25 cellular contexts compared by ENCODE assay signal in the genomic region with DNA sequence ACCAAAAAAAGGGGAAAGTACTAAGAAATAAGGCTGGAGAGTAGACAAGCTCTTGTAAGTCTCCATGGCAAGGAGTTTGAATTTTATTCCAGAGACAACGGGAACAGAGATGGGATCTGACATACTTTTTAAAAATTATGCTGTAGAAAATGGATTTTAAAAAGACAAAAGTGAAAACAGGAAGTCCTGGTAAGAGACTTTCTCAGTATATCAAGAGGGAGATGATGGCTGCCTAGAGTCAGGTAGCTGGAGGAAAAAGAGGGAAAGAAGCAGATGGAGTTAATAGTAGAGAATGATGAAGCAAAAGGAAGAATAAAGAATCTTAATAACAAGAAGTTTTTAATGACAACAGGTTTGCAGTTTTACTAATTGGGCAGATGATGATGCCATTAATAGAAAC.
DNase-seq lines count a peak whose midpoint lies in the region; ATAC-seq and TF ChIP-seq lines count a peak whose summit lies in the region.
"Had no signal": no experiment of that assay in that cellular context is flagged by ENCODE, and none has a peak within 500 bp of the region (broad histone marks: within the 10 kb centered on the region; RNA-seq: fewer than 3 reads in every experiment).

No MANE protein-coding gene starts in this region.

- H3K36me3 ChIP-seq in ascending aorta (no peaks in the 10 kb centered on the region), tibial artery (no peaks in the 10 kb centered on the region), HAP-1 (replicated peaks) (no peaks in the 10 kb centered on the region)

- TF ChIP-seq CTCF in ascending aorta (IDR thresholded peaks at IDR 0.05): no peak
- no peak for TF ChIP-seq CTCF in tibial artery (IDR thresholded peaks at IDR 0.05)

- peaks cover 13% of the 10 kb centered on the region for H3K36me3 Mint-ChIP-seq in activated CD4-positive, alpha-beta T cell treated with anti-CD3 and anti-CD28 coated beads for 36 hours (ENCODE audit: low read depth)

- CTCF ChIA-PET in activated CD4-positive, alpha-beta T cell treated with anti-CD3 and anti-CD28 coated beads for 36 hours (lab: Charles Lee): interaction anchor here (0.8 to 1.2 kb wide), 2 partner anchors 29 to 462 kb away, joined by 3 to 4 read pairs; no protein-coding TSS in a partner anchor

- H3K27ac ChIP-seq in ascending aorta (peak overlapping the region; percentile 53 to 55), tibial artery (peak overlapping the region; percentile 59 to 66)
- H3K27ac ChIP-seq: 22Rv1, SK-N-MC had no signal

- H3K27me3 Mint-ChIP-seq in activated CD4-positive, alpha-beta T cell treated with anti-CD3 and anti-CD28 coated beads for 36 hours: no peaks in the 10 kb centered on the region
- H3K27me3 Mint-ChIP-seq: B cell; CD8-positive, alpha-beta memory T cell had no signal

- no peak overlapping the region for H3K4me3 ChIP-seq in ascending aorta
- H3K4me3 ChIP-seq in tibial artery: no peak overlapping the region
- no peak overlapping the region for H3K4me3 ChIP-seq in HAP-1
- H3K4me3 ChIP-seq: MG63, SK-N-MC had no signal

- H3K9me3 ChIP-seq in ascending aorta (no peaks in the 10 kb centered on the region), tibial artery (no peaks in the 10 kb centered on the region), HAP-1 (no peaks in the 10 kb centered on the region)
- H3K9me3 ChIP-seq: MG63 had no signal

- no peaks in the 10 kb centered on the region for H3K9me3 Mint-ChIP-seq in activated CD4-positive, alpha-beta T cell treated with anti-CD3 and anti-CD28 coated beads for 36 hours (ENCODE audit: low read depth)
- H3K9me3 Mint-ChIP-seq: CD8-positive, alpha-beta memory T cell had no signal

- in situ Hi-C loops in HAP-1 (cut with MboI; ENCODE audit: low sequenced_read_pairs): no loop called here

- peaks cover 5% of the 10 kb centered on the region for H3K4me1 Mint-ChIP-seq in activated CD4-positive, alpha-beta T cell treated with anti-CD3 and anti-CD28 coated beads for 36 hours
- H3K4me1 Mint-ChIP-seq: CD14-positive monocyte had no signal

- H3K4me3 Mint-ChIP-seq in activated CD4-positive, alpha-beta T cell treated with anti-CD3 and anti-CD28 coated beads for 36 hours: no peak overlapping the region
- H3K4me3 Mint-ChIP-seq: B cell; CD14-positive monocyte; CD8-positive, alpha-beta memory T cell had no signal

- H3K4me1 ChIP-seq in ascending aorta: peaks cover 0 to 9% of the 10 kb centered on the region in 2 donors
- peaks cover 0 to 61% (median 20%) of the 10 kb centered on the region in 4 donors for H3K4me1 ChIP-seq in tibial artery
- peaks cover 9% of the 10 kb centered on the region; the same call in 1 of the 2 replicates for H3K4me1 ChIP-seq in HAP-1

- DNase-seq in activated CD4-positive, alpha-beta T cell treated with anti-CD3 and anti-CD28 coated beads for 36 hours: no peak
- no peak for DNase-seq in activated CD4-positive, alpha-beta T cell treated with anti-CD3 and anti-CD28 coated beads for 48 hours
- peak; percentile 41 for DNase-seq in NAMALWA (ENCODE audit: low spot score)
- DNase-seq in ascending aorta (ENCODE audit: low spot score in 2 of 2): no peak
- no peak for DNase-seq in tibial artery
- DNase-seq in DMS53 (lab: John Stamatoyannopoulos, UW): no peak
- DNase-seq in HAP-1 (ENCODE audit: low spot score in 2 of 2): no peak
- DNase-seq: CD8-positive, alpha-beta memory T cell; DND-41; MG63; NCI-H1048; NCI-H1417; NCI-H1694; NCI-H2029 treated with DMSO at 0.1 percent for 48 hours; NCI-H446 treated with DMSO at 0.1 percent for 48 hours; NCI-H526; NCI-H82; OCI-M1; SIG-M5; SW 1271 had no signal

- peak overlapping the region; percentile 10 for H3K27ac Mint-ChIP-seq in activated CD4-positive, alpha-beta T cell treated with anti-CD3 and anti-CD28 coated beads for 36 hours
- H3K27ac Mint-ChIP-seq: B cell, CD14-positive monocyte had no signal

- ATAC-seq in activated CD4-positive, alpha-beta T cell treated with anti-CD3 and anti-CD28 coated beads for 36 hours: no peak
- no peak for ATAC-seq in GM19463 (IDR thresholded peaks at IDR 0.05; ENCODE audit: unreplicated experiment)

- intact Hi-C loops in activated CD4-positive, alpha-beta T cell treated with anti-CD3 and anti-CD28 coated beads for 36 hours (cut with DNase I, micrococcal nuclease): no loop called here
- intact Hi-C loops in ascending aorta (cut with DNase I) (no loop called here), tibial artery (cut with DNase I; ENCODE audit: low total_unique reads) (no loop called here)

- POLR2A ChIA-PET in activated CD4-positive, alpha-beta T cell treated with anti-CD3 and anti-CD28 coated beads for 36 hours (lab: Charles Lee): no interaction called here

- no peaks in the 10 kb centered on the region for H3K27me3 ChIP-seq in ascending aorta
- H3K27me3 ChIP-seq in tibial artery: no peaks in the 10 kb centered on the region
- no peaks in the 10 kb centered on the region for H3K27me3 ChIP-seq in HAP-1 (ENCODE audit: low read depth)
- H3K27me3 ChIP-seq: MG63 had no signal
